In the genomic region with DNA sequence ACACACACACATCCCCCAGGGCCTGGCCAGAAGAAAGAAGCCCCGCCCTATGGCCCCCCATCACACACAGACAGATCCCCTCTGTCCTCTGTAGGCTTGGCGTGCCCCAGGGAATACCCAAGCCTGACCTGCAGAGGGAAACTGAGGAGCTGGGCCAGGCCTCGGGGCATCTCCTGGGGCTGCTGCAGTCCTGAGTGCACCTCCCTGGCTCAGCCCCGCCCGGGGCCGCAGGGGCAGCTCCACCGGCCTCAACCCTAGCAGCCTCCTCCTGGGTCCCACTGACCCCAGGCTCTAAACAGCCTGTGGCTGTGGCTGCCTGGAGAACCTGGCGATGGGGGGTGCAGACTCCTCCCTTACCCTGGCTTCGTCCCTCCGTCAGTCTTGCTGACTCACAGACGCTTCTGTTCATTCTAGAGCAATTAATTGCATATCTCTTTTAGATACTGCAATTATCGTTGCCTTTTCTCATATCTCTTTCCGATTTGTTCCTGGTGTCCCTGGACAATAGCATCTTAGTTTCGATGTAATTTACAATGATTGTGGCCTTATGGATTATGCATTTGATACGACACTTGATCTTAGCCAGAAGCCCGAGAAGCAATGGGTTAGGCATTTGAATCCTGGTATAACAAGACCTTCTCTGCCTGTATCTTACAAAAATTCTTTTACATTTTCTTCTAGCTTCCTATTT, we compare ENCODE assay signal across 2 cellular contexts.
TF ChIP-seq lines count a peak whose summit lies in the region.

No MANE protein-coding gene starts in this region.

TF ChIP-seq in HepG2, 621 proteins besides CTCF, POLR2A, EP300 and RAD21:
- TF ChIP-seq TCF7 (IDR thresholded peaks at IDR 0.05; ENCODE audit: low read depth) (no peak), TBX3 (IDR thresholded peaks at IDR 0.05; ENCODE audit: borderline replicate concordance) (no peak), NFKB2 (CRISPR knock-in tag; IDR thresholded peaks at IDR 0.05; ENCODE audit: borderline replicate concordance) (no peak), ETV5 (CRISPR knock-in tag; IDR thresholded peaks at IDR 0.05; ENCODE audit: borderline replicate concordance) (no peak), POLR2G (IDR thresholded peaks at IDR 0.05; ENCODE audit: low read depth, low read length) (no peak), PLRG1 (conservative IDR thresholded peaks at IDR 0.05) (no peak), GFI1 (CRISPR knock-in tag; IDR thresholded peaks at IDR 0.05; ENCODE audit: borderline replicate concordance) (no peak)
- TF ChIP-seq, protein P1, sequence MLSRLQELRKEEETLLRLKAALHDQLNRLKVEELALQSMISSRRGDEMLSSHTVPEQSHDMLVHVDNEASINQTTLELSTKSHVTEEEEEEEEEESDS (CRISPR knock-in tag; IDR thresholded peaks at IDR 0.05; ENCODE audit: borderline replicate concordance): no peak
- TF ChIP-seq, protein P2, sequence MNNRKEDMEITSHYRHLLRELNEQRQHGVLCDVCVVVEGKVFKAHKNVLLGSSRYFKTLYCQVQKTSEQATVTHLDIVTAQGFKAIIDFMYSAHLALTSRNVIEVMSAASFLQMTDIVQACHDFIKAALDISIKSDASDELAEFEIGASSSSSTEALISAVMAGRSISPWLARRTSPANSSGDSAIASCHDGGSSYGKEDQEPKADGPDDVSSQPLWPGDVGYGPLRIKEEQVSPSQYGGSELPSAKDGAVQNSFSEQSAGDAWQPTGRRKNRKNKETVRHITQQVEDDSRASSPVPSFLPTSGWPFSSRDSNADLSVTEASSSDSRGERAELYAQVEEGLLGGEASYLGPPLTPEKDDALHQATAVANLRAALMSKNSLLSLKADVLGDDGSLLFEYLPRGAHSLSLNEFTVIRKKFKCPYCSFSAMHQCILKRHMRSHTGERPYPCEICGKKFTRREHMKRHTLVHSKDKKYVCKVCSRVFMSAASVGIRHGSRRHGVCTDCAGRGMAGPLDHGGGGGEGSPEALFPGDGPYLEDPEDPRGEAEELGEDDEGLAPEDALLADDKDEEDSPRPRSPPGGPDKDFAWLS (CRISPR knock-in tag; IDR thresholded peaks at IDR 0.05; ENCODE audit: borderline replicate concordance): no peak
- TF ChIP-seq, protein P3, sequence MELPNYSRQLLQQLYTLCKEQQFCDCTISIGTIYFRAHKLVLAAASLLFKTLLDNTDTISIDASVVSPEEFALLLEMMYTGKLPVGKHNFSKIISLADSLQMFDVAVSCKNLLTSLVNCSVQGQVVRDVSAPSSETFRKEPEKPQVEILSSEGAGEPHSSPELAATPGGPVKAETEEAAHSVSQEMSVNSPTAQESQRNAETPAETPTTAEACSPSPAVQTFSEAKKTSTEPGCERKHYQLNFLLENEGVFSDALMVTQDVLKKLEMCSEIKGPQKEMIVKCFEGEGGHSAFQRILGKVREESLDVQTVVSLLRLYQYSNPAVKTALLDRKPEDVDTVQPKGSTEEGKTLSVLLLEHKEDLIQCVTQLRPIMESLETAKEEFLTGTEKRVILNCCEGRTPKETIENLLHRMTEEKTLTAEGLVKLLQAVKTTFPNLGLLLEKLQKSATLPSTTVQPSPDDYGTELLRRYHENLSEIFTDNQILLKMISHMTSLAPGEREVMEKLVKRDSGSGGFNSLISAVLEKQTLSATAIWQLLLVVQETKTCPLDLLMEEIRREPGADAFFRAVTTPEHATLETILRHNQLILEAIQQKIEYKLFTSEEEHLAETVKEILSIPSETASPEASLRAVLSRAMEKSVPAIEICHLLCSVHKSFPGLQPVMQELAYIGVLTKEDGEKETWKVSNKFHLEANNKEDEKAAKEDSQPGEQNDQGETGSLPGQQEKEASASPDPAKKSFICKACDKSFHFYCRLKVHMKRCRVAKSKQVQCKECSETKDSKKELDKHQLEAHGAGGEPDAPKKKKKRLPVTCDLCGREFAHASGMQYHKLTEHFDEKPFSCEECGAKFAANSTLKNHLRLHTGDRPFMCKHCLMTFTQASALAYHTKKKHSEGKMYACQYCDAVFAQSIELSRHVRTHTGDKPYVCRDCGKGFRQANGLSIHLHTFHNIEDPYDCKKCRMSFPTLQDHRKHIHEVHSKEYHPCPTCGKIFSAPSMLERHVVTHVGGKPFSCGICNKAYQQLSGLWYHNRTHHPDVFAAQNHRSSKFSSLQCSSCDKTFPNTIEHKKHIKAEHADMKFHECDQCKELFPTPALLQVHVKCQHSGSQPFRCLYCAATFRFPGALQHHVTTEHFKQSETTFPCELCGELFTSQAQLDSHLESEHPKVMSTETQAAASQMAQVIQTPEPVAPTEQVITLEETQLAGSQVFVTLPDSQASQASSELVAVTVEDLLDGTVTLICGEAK (IDR thresholded peaks at IDR 0.05): no peak
- TF ChIP-seq, protein P3 (CRISPR knock-in tag; IDR thresholded peaks at IDR 0.05): no peak

TF ChIP-seq in K562, 482 proteins besides CTCF, POLR2A, EP300 and RAD21:
- TF ChIP-seq HDAC6 (IDR thresholded peaks at IDR 0.05; ENCODE audit: low read depth, low read length): no peak
- TF ChIP-seq NFE2 (IDR thresholded peaks at IDR 0.05; ENCODE audit: low read depth): peak; percentile 31; the same call in 1 of the 2 replicates
